Comparison of ENCODE assay signal across 28 cellular contexts in genomic region chrX:84933956-84934556, GRCh38.
"Had no signal": no experiment of that assay in that cellular context is flagged by ENCODE, and none has a peak within 500 bp of the region (broad histone marks: within the 10 kb centered on the region; RNA-seq: fewer than 3 reads in every experiment).

No MANE protein-coding gene starts in this region.

- FAIRE-seq: TTC549 had no signal

- H3K36me3 ChIP-seq: brain microvascular endothelial cell, SJSA1 had no signal

- H3K4me3 Mint-ChIP-seq: activated CD4-positive, alpha-beta T cell treated with anti-CD3 and anti-CD28 coated beads, Interleukin-2, amount 10 ng/mL, durations not matched to agents 24 days and 14 days; activated CD8-positive, alpha-beta T cell treated with anti-CD3 and anti-CD28 coated beads for 36 hours; activated naive CD4-positive, alpha-beta T cell treated with anti-CD3 and anti-CD28 coated beads, Interleukin-2, amount 10 ng/mL, durations not matched to agents 7 days and 5 days; activated naive CD8-positive, alpha-beta T cell; activated naive CD8-positive, alpha-beta T cell treated with anti-CD3 and anti-CD28 coated beads, Interleukin-2, amount 50 U/mL, for 24 hours; activated T-cell treated with anti-CD3 and anti-CD28 coated beads, Interleukin-2, amount 50 U/mL, for 24 hours; T-helper 1 cell treated with Interleukin-12 subunit alpha and Interleukin-12 subunit beta and Interleukin-4 antibody, amounts not matched to agents 30 μg/mL and 1 μg/mL, for 36 hours; T-helper 2 cell treated with Interferon-gamma antibody and Interleukin-4, amounts not matched to agents 5 μg/mL and 100 μg/mL, for 36 hours had no signal

- DNase-seq: activated CD4-positive, alpha-beta T cell treated with anti-CD3 and anti-CD28 coated beads, Interleukin-2, amount 10 ng/mL, durations not matched to agents 24 days and 14 days; activated CD4-positive, alpha-beta T cell treated with anti-CD3 and anti-CD28 coated beads, Interleukin-2, amount 50 U/mL, for 4 hours; activated CD8-positive, alpha-beta T cell treated with anti-CD3 and anti-CD28 coated beads for 36 hours; activated naive CD4-positive, alpha-beta T cell treated with anti-CD3 and anti-CD28 coated beads, Interleukin-2, amount 10 ng/mL, durations not matched to agents 7 days and 5 days; activated naive CD8-positive, alpha-beta T cell treated with anti-CD3 and anti-CD28 coated beads, Interleukin-2, amount 50 U/mL, for 24 hours; activated T-cell treated with anti-CD3 and anti-CD28 coated beads, Interleukin-2, amount 50 U/mL, for 24 hours; anterior cingulate cortex; brain microvascular endothelial cell; central memory CD4-positive, alpha-beta T cell; NCI-H1105; NCI-H1417 treated with DMSO at 0.1 percent for 48 hours; NCI-H187 treated with DMSO at 0.1 percent for 48 hours; NCI-H2081; NCI-H2171 treated with DMSO at 0.1 percent for 48 hours; NCI-H2227 treated with DMSO at 0.1 percent for 48 hours; NCI-H446; NCI-H510A treated with DMSO at 0.1 percent for 48 hours; NCI-H526 treated with DMSO at 0.1 percent for 48 hours; NCI-H774; SHP77 treated with DMSO at 0.1 percent for 48 hours; SK-N-SH had no signal

- H3K27ac ChIP-seq: brain microvascular endothelial cell, SJSA1 had no signal

- H3K9me3 ChIP-seq: SJSA1, SK-N-SH had no signal

- H3K9me3 Mint-ChIP-seq: activated CD4-positive, alpha-beta T cell treated with anti-CD3 and anti-CD28 coated beads, Interleukin-2, amount 10 ng/mL, durations not matched to agents 24 days and 14 days; activated CD8-positive, alpha-beta T cell treated with anti-CD3 and anti-CD28 coated beads for 36 hours; activated naive CD4-positive, alpha-beta T cell treated with anti-CD3 and anti-CD28 coated beads, Interleukin-2, amount 10 ng/mL, durations not matched to agents 7 days and 5 days; activated naive CD8-positive, alpha-beta T cell treated with anti-CD3 and anti-CD28 coated beads, Interleukin-2, amount 50 U/mL, for 24 hours; activated T-cell treated with anti-CD3 and anti-CD28 coated beads, Interleukin-2, amount 50 U/mL, for 24 hours; activated T-helper 2 cell treated with anti-CD3 and anti-CD28 coated beads, Interferon-gamma antibody, Interleukin-2, Interleukin-4, amounts not matched to agents 10 μg/mL and 5 μg/mL and 100 μg/mL, durations not matched to agents 14 hours and 24 hours and 36 hours; T-helper 1 cell treated with Interleukin-12 subunit alpha and Interleukin-12 subunit beta and Interleukin-4 antibody, amounts not matched to agents 30 μg/mL and 1 μg/mL, for 36 hours; T-helper 2 cell treated with Interferon-gamma antibody and Interleukin-4, amounts not matched to agents 5 μg/mL and 100 μg/mL, for 36 hours had no signal

- H3K36me3 Mint-ChIP-seq: activated naive CD4-positive, alpha-beta T cell treated with anti-CD3 and anti-CD28 coated beads, Interleukin-2, amount 10 ng/mL, durations not matched to agents 7 days and 5 days; activated naive CD8-positive, alpha-beta T cell had no signal

- H3K27ac Mint-ChIP-seq: activated CD4-positive, alpha-beta T cell treated with anti-CD3 and anti-CD28 coated beads, Interleukin-2, amount 10 ng/mL, durations not matched to agents 24 days and 14 days; activated CD8-positive, alpha-beta T cell treated with anti-CD3 and anti-CD28 coated beads for 36 hours; activated naive CD4-positive, alpha-beta T cell treated with anti-CD3 and anti-CD28 coated beads, Interleukin-2, amount 10 ng/mL, durations not matched to agents 7 days and 5 days; activated naive CD8-positive, alpha-beta T cell; activated naive CD8-positive, alpha-beta T cell treated with anti-CD3 and anti-CD28 coated beads, Interleukin-2, amount 50 U/mL, for 24 hours; activated T-cell treated with anti-CD3 and anti-CD28 coated beads, Interleukin-2, amount 50 U/mL, for 24 hours; activated T-helper 2 cell treated with anti-CD3 and anti-CD28 coated beads, Interferon-gamma antibody, Interleukin-2, Interleukin-4, amounts not matched to agents 10 μg/mL and 5 μg/mL and 100 μg/mL, durations not matched to agents 14 hours and 24 hours and 36 hours; T-helper 1 cell treated with Interleukin-12 subunit alpha and Interleukin-12 subunit beta and Interleukin-4 antibody, amounts not matched to agents 30 μg/mL and 1 μg/mL, for 36 hours; T-helper 2 cell treated with Interferon-gamma antibody and Interleukin-4, amounts not matched to agents 5 μg/mL and 100 μg/mL, for 36 hours had no signal

- ATAC-seq: activated CD8-positive, alpha-beta T cell treated with anti-CD3 and anti-CD28 coated beads for 36 hours; activated naive CD8-positive, alpha-beta T cell treated with anti-CD3 and anti-CD28 coated beads, Interleukin-2, amount 50 U/mL, for 24 hours; Panc1 had no signal

- H3K4me3 ChIP-seq: SJSA1 had no signal

- H3K4me1 Mint-ChIP-seq: activated CD4-positive, alpha-beta T cell treated with anti-CD3 and anti-CD28 coated beads, Interleukin-2, amount 10 ng/mL, durations not matched to agents 24 days and 14 days; activated naive CD4-positive, alpha-beta T cell treated with anti-CD3 and anti-CD28 coated beads, Interleukin-2, amount 10 ng/mL, durations not matched to agents 7 days and 5 days; activated naive CD8-positive, alpha-beta T cell treated with anti-CD3 and anti-CD28 coated beads, Interleukin-2, amount 50 U/mL, for 24 hours had no signal

- H3K27me3 ChIP-seq: brain microvascular endothelial cell, SJSA1 had no signal

- H3K4me1 ChIP-seq: SJSA1 had no signal

- H3K27me3 Mint-ChIP-seq: activated CD4-positive, alpha-beta T cell treated with anti-CD3 and anti-CD28 coated beads, Interleukin-2, amount 10 ng/mL, durations not matched to agents 24 days and 14 days; activated CD8-positive, alpha-beta T cell treated with anti-CD3 and anti-CD28 coated beads for 36 hours; activated naive CD4-positive, alpha-beta T cell treated with anti-CD3 and anti-CD28 coated beads, Interleukin-2, amount 10 ng/mL, durations not matched to agents 7 days and 5 days; activated naive CD8-positive, alpha-beta T cell; activated naive CD8-positive, alpha-beta T cell treated with anti-CD3 and anti-CD28 coated beads, Interleukin-2, amount 50 U/mL, for 24 hours had no signal
